ENCODE assay signal across 9 cellular contexts in genomic region chr21:46049890-46050650, GRCh38. TPM values are rescaled to one million over a fixed set of nuclear protein-coding genes. Genes with fewer than 3 reads are reported as not detected.
DNase-seq lines count a peak whose midpoint lies in the region; ATAC-seq and TF ChIP-seq lines count a peak whose summit lies in the region.
"Had no signal": no experiment of that assay in that cellular context is flagged by ENCODE, and none has a peak within 500 bp of the region (broad histone marks: within the 10 kb centered on the region; RNA-seq: fewer than 3 reads in every experiment).

No MANE protein-coding gene starts in this region.

- intact Hi-C loops in heart right ventricle (cut with DNase I) = loop anchor here in 1 of 10 donors (2.0 to 10.0 kb wide), 3 partner anchors 45 to 65 kb away; partner anchors contain the start of genes COL6A1 and COL6A2

- H3K36me3 Mint-ChIP-seq in osteocyte (ENCODE audit: unreplicated experiment) = no peaks in the 10 kb centered on the region
- H3K36me3 Mint-ChIP-seq in glutamatergic neuron (ENCODE audit: unreplicated experiment) = peaks cover 4% of the 10 kb centered on the region

- no peak overlapping the region for H3K4me3 Mint-ChIP-seq in osteocyte (ENCODE audit: unreplicated experiment)
- H3K4me3 Mint-ChIP-seq in glutamatergic neuron (ENCODE audit: unreplicated experiment) = no peak overlapping the region

- H3K9me3 Mint-ChIP-seq in osteocyte (ENCODE audit: unreplicated experiment) (no peaks in the 10 kb centered on the region), glutamatergic neuron (ENCODE audit: unreplicated experiment) (peaks cover 13% of the 10 kb centered on the region)

- 83 to 90% (median 85%) methylated on average over 31 to 32 of the region's 32 CpGs for WGBS in adipose tissue, 3 donors
- 88 to 89% methylated on average over 32 of the region's 32 CpGs for WGBS in heart right ventricle, 2 donors
- WGBS in upper lobe of left lung, 2 donors = 83 to 90% methylated on average over 5 to 32 of the region's 32 CpGs

- no peak for TF ChIP-seq EP300 in upper lobe of left lung (IDR thresholded peaks at IDR 0.05)

- H3K4me1 ChIP-seq in heart right ventricle = peaks cover 0 to 36% (median 16%) of the 10 kb centered on the region in 9 donors
- H3K4me1 ChIP-seq in upper lobe of left lung = peaks cover 0 to 11% (median 0%) of the 10 kb centered on the region in 4 donors

- H3K4me1 Mint-ChIP-seq in osteocyte (ENCODE audit: unreplicated experiment) = peaks cover 32% of the 10 kb centered on the region
- H3K4me1 Mint-ChIP-seq in glutamatergic neuron (ENCODE audit: low read depth, unreplicated experiment) = peaks cover 19% of the 10 kb centered on the region

- H3K4me3 ChIP-seq in heart right ventricle = no peak overlapping the region
- H3K4me3 ChIP-seq in upper lobe of left lung = no peak overlapping the region

- ATAC-seq in heart right ventricle = peak in 5 of 8 donors; percentile 3 to 19 (median 4)
- peak in 1 of 2 donors; percentile 18 for ATAC-seq in upper lobe of left lung (ENCODE audit: low FRiP score in 2 of 2)
- no peak for ATAC-seq in HG02610 (IDR thresholded peaks at IDR 0.05; ENCODE audit: unreplicated experiment)

- H3K9me3 ChIP-seq in heart right ventricle (no peaks in the 10 kb centered on the region), upper lobe of left lung (no peaks in the 10 kb centered on the region)

- no peak for TF ChIP-seq POLR2A in upper lobe of left lung (IDR thresholded peaks at IDR 0.05)

- DNase-seq in heart right ventricle (no peak), osteocyte (ENCODE audit: extremely low spot score, unreplicated experiment) (peak; percentile 80), upper lobe of left lung (no peak), glutamatergic neuron (no peak), cerebellar cortex (ENCODE audit: low spot score) (no peak)
- DNase-seq: amygdala, retina had no signal

- H3K27me3 ChIP-seq in heart right ventricle (peaks cover 0 to 4% (median 0%) of the 10 kb centered on the region in 7 donors), upper lobe of left lung (no peaks in the 10 kb centered on the region)

- H3K27me3 Mint-ChIP-seq in osteocyte (ENCODE audit: unreplicated experiment) = no peaks in the 10 kb centered on the region
- peaks cover 6% of the 10 kb centered on the region for H3K27me3 Mint-ChIP-seq in glutamatergic neuron (ENCODE audit: unreplicated experiment)

- no peak overlapping the region for H3K27ac Mint-ChIP-seq in osteocyte (ENCODE audit: unreplicated experiment)
- H3K27ac Mint-ChIP-seq in glutamatergic neuron (ENCODE audit: unreplicated experiment) = no peak overlapping the region

- H3K27ac ChIP-seq in adipose tissue (ENCODE audit: low read depth, low read length) = peak overlapping the region; percentile 62
- peak overlapping the region; percentile 48 to 87 (median 80) for H3K27ac ChIP-seq in heart right ventricle
- H3K27ac ChIP-seq in upper lobe of left lung = peak overlapping the region; percentile 29 to 84 (median 76)

- TF ChIP-seq CTCF in heart right ventricle (IDR thresholded peaks at IDR 0.05) = no peak
- TF ChIP-seq CTCF in osteocyte (IDR thresholded peaks at IDR 0.05) = no peak
- TF ChIP-seq CTCF in upper lobe of left lung (IDR thresholded peaks at IDR 0.05) = no peak
- no peak for TF ChIP-seq CTCF in glutamatergic neuron (IDR thresholded peaks at IDR 0.05; ENCODE audit: partially characterized antibody, unreplicated experiment)

- H3K36me3 ChIP-seq in heart right ventricle (no peaks in the 10 kb centered on the region), upper lobe of left lung (no peaks in the 10 kb centered on the region)

RNA-seq across cellular contexts. Expression of gene COL6A2, which starts 47.8 kb away (rescaled TPM):
- polyA plus RNA-seq in adipose tissue (100 to 1,000 TPM in 2 of 3 donors, 10 to 100 TPM in 1; 65.8 to 455 (median 431) TPM), heart right ventricle (100 to 1,000 TPM; 301 to 363 TPM)
- total RNA-seq in heart right ventricle (100 to 1,000 TPM in 8 of 10 donors, 10 to 100 TPM in 2; 76.6 to 370 (median 119) TPM), osteocyte (1,821 and 1,951 TPM in 2 replicates), upper lobe of left lung (100 to 1,000 TPM; 105 to 522 (median 304) TPM), glutamatergic neuron (ENCODE audit: unreplicated experiment) (55.2 TPM)
